1 cellular context compared by ENCODE assay signal in the genomic region with DNA sequence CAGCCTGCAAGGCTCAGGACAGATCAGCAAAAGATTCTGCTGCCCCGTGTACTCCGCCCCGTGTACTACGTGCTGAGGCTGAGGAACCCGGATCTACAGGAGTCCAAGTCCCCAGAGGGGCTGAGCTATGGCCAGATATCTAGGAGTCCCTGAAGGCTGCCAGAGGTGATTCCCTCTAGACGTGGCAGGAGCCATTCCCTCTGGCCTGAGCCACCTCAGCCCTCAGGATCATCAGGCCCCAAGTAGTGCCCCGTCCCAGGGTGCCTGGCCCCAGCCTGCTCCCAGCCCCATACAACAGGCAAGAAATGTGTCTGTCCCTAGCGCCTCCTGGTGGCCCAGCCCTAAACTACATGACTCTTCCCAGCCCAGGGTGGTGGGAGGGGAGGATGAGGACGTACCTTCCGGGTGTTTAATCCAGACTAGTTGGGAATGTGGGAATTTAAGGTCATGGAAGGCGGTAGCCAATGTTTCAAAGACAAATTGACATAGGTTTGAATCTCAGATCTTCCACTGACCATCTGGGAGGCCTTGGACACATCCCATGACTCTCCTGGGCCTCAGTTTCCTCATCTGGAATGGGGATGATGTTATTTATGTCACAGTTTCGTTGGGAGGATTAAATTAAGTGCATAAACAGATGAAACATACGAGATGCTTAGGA.
TF ChIP-seq lines count a peak whose summit lies in the region.

No MANE protein-coding gene starts in this region.

TF ChIP-seq in K562, 482 proteins besides CTCF, POLR2A, EP300 and RAD21 (continued from another document):
- TF ChIP-seq, protein P1, sequence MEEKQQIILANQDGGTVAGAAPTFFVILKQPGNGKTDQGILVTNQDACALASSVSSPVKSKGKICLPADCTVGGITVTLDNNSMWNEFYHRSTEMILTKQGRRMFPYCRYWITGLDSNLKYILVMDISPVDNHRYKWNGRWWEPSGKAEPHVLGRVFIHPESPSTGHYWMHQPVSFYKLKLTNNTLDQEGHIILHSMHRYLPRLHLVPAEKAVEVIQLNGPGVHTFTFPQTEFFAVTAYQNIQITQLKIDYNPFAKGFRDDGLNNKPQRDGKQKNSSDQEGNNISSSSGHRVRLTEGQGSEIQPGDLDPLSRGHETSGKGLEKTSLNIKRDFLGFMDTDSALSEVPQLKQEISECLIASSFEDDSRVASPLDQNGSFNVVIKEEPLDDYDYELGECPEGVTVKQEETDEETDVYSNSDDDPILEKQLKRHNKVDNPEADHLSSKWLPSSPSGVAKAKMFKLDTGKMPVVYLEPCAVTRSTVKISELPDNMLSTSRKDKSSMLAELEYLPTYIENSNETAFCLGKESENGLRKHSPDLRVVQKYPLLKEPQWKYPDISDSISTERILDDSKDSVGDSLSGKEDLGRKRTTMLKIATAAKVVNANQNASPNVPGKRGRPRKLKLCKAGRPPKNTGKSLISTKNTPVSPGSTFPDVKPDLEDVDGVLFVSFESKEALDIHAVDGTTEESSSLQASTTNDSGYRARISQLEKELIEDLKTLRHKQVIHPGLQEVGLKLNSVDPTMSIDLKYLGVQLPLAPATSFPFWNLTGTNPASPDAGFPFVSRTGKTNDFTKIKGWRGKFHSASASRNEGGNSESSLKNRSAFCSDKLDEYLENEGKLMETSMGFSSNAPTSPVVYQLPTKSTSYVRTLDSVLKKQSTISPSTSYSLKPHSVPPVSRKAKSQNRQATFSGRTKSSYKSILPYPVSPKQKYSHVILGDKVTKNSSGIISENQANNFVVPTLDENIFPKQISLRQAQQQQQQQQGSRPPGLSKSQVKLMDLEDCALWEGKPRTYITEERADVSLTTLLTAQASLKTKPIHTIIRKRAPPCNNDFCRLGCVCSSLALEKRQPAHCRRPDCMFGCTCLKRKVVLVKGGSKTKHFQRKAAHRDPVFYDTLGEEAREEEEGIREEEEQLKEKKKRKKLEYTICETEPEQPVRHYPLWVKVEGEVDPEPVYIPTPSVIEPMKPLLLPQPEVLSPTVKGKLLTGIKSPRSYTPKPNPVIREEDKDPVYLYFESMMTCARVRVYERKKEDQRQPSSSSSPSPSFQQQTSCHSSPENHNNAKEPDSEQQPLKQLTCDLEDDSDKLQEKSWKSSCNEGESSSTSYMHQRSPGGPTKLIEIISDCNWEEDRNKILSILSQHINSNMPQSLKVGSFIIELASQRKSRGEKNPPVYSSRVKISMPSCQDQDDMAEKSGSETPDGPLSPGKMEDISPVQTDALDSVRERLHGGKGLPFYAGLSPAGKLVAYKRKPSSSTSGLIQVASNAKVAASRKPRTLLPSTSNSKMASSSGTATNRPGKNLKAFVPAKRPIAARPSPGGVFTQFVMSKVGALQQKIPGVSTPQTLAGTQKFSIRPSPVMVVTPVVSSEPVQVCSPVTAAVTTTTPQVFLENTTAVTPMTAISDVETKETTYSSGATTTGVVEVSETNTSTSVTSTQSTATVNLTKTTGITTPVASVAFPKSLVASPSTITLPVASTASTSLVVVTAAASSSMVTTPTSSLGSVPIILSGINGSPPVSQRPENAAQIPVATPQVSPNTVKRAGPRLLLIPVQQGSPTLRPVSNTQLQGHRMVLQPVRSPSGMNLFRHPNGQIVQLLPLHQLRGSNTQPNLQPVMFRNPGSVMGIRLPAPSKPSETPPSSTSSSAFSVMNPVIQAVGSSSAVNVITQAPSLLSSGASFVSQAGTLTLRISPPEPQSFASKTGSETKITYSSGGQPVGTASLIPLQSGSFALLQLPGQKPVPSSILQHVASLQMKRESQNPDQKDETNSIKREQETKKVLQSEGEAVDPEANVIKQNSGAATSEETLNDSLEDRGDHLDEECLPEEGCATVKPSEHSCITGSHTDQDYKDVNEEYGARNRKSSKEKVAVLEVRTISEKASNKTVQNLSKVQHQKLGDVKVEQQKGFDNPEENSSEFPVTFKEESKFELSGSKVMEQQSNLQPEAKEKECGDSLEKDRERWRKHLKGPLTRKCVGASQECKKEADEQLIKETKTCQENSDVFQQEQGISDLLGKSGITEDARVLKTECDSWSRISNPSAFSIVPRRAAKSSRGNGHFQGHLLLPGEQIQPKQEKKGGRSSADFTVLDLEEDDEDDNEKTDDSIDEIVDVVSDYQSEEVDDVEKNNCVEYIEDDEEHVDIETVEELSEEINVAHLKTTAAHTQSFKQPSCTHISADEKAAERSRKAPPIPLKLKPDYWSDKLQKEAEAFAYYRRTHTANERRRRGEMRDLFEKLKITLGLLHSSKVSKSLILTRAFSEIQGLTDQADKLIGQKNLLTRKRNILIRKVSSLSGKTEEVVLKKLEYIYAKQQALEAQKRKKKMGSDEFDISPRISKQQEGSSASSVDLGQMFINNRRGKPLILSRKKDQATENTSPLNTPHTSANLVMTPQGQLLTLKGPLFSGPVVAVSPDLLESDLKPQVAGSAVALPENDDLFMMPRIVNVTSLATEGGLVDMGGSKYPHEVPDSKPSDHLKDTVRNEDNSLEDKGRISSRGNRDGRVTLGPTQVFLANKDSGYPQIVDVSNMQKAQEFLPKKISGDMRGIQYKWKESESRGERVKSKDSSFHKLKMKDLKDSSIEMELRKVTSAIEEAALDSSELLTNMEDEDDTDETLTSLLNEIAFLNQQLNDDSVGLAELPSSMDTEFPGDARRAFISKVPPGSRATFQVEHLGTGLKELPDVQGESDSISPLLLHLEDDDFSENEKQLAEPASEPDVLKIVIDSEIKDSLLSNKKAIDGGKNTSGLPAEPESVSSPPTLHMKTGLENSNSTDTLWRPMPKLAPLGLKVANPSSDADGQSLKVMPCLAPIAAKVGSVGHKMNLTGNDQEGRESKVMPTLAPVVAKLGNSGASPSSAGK (IDR thresholded peaks at IDR 0.05): no peak
- TF ChIP-seq BRD4 (IDR thresholded peaks at IDR 0.05) (no peak), HNRNPH1 (optimal IDR thresholded peaks at IDR 0.05; ENCODE audit: low read depth, low read length) (no peak), ZBTB1 (CRISPR knock-in tag; IDR thresholded peaks at IDR 0.05; ENCODE audit: borderline replicate concordance, low read depth) (0 out of 2 replicates have a peak, but pooled peaks have one; percentile 35)
TF ChIP-seq in K562: peak in this region for 46.
